ENCODE assay signal across 8 cellular contexts in the genomic region with DNA sequence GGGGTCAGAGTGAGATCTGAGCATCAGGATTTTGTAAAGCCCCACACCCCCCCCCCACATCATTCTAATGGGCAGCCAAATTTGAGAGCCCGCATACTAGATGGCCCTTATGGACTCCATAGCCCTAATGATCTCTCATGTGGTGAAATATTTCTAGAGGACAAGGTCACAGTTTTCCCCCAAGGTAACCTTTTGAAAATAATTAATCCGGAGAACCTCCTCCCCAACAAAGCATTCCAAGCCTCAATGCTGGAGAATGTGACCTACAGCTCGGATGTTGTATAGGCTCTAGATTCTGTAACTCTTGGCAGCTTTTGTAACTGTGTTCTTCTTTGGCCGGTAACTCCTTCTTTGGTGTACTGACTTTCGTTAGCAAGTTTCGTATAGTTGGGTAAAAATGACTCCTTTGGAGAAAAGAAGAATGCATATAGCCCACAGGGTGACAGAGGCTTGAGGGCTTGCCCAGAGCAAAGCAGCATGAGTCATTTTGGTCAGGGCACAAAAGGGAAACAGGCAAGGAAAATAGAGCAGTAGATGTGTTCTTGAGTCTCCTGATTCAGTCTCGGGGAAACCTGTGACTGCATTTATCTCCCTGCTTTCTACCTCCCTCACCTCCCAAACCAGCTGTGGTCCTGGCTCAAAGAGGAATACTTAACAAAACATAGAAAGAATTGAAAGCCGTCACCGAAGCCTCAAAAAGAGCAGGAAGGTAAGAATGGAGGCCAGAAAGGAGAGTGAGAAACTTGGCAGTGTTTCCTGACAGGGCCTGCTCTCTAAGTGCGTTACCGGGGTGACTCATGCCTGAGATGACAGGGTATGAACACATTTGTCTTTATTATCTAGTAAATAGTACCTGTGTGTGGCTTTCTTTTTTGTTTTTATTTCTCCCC. TPM values are rescaled to one million over a fixed set of nuclear protein-coding genes. Genes with fewer than 3 reads are reported as not detected.
A peak's percentile ranks its signal among the peaks of the same experiment; 100 is the strongest.
DNase-seq lines count a peak whose midpoint lies in the region; ATAC-seq, FAIRE-seq and TF ChIP-seq lines count a peak whose summit lies in the region.

No MANE protein-coding gene starts in this region.

- no peaks in the 10 kb centered on the region for H3K9me1 ChIP-seq in K562 (ENCODE audit: control insufficient read depth, insufficient read depth, low read length)

- CTCF ChIA-PET in K562 (lab: Yijun Ruan, JAX; ENCODE audit: low intra/inter-chr PET ratio): no interaction called here

- 33% methylated on average over 11 of the region's 11 CpGs for WGBS in K562 (ENCODE audit: insufficient coverage, low coverage, missing lambda C conversion rate)

- no peaks in the 10 kb centered on the region for H3K79me2 ChIP-seq in K562 (ENCODE audit: control insufficient read depth, insufficient read depth, low read length)

- in situ Hi-C loops in K562 (cut with MboI): no loop called here

- TF ChIP-seq CTCF in K562 (IDR thresholded peaks at IDR 0.05 in 2 of 3, conservative IDR thresholded peaks at IDR 0.05 in 1 of 3; ENCODE audit: insufficient read depth in 2 of 3, low read depth in 1 of 3, low read length in 3 of 3): no peak

- H4K20me1 ChIP-seq in K562 (replicated peaks; ENCODE audit: control insufficient read depth, insufficient read depth, low read length): no peaks in the 10 kb centered on the region

- H3K9me3 ChIP-seq in K562 (replicated peaks; ENCODE audit: control insufficient read depth, insufficient read depth, low read depth, low read length): no peaks in the 10 kb centered on the region
- H3K9me3 ChIP-seq in neuron (ENCODE audit: low read length): no peaks in the 10 kb centered on the region

- DNase-seq in stimulated activated CD4-positive, alpha-beta T cell treated with anti-CD3 and anti-CD28 coated beads, Interleukin-15, amount 100 ng/mL, for 24 hours: peak; percentile 49
- no peak for DNase-seq in stimulated activated CD4-positive, alpha-beta T cell treated with anti-CD3 and anti-CD28 coated beads, Interleukin-4, amount 100 ng/mL, for 4 hours
- peak; percentile 98 for DNase-seq in NCI-H69 (lab: John Stamatoyannopoulos, UW)
- DNase-seq in K562 (ENCODE audit: extremely low read depth in 1 of 4, low spot score in 3 of 4): peak in 2 of 4 experiments; percentile 27 to 51
- DNase-seq in T-helper 9 cell: no peak
- DNase-seq in cerebellum (ENCODE audit: low spot score): no peak

- H2AFZ ChIP-seq in K562 (ENCODE audit: low read depth, low read length) (peak overlapping the region; percentile 81), neuron (ENCODE audit: low read depth, low read length) (peak overlapping the region; percentile 41)

- peak; percentile 73 for ATAC-seq in K562
- no peak for ATAC-seq in GM19452 (IDR thresholded peaks at IDR 0.05; ENCODE audit: unreplicated experiment)

- intact Hi-C loops in K562 (cut with micrococcal nuclease): no loop called here

- H3K36me3 ChIP-seq in K562 (ENCODE audit: control insufficient read depth, insufficient read depth, low read length) (no peaks in the 10 kb centered on the region), neuron (ENCODE audit: insufficient read depth, low read length) (no peaks in the 10 kb centered on the region)

- peak overlapping the region; percentile 65 for H3K4me2 ChIP-seq in K562 (ENCODE audit: insufficient read depth, low read length)

- POLR2A ChIA-PET in K562 (lab: Yijun Ruan, JAX): interaction anchor here (0.6 to 2.7 kb wide), 4 partner anchors 7 to 22 kb away, joined by 3 to 11 read pairs (median 3); partner anchors contain the start of gene XPA

- no peak for TF ChIP-seq RAD21 in K562 (CRISPR knock-in tag; conservative IDR thresholded peaks at IDR 0.05 in 1 of 2, IDR thresholded peaks at IDR 0.05 in 1 of 2)

- H3K4me1 ChIP-seq in K562 (replicated peaks in 1 of 2; ENCODE audit: control insufficient read depth in 2 of 2, insufficient read depth in 2 of 2, low read length in 2 of 2) (peaks cover 4 to 13% of the 10 kb centered on the region in 2 experiments; a peak in 4 of 5 replicates), neuron (ENCODE audit: insufficient read depth, low read length) (peaks cover 8% of the 10 kb centered on the region)

- H3K27me3 ChIP-seq in K562 (ENCODE audit: control insufficient read depth in 2 of 2, insufficient read depth in 2 of 2, low read length in 2 of 2) (peaks cover 0 to 4% of the 10 kb centered on the region in 2 experiments; a peak in 1 of 5 replicates), neuron (ENCODE audit: insufficient read depth, low read length) (peaks cover 40% of the 10 kb centered on the region)

- TF ChIP-seq EP300 in K562 (IDR thresholded peaks at IDR 0.05; ENCODE audit: low read length): no peak

- no peak overlapping the region for H3K9ac ChIP-seq in K562 (ENCODE audit: insufficient read depth in 1 of 2, low read depth in 2 of 2, low read length in 2 of 2)

- FAIRE-seq in K562 (lab: Jason Lieb, UNC): peak; percentile 67

- no TSS peak for BruUV-seq in K562 (replicated peaks; lab: Mats Ljungman, UMichigan)

- H3K4me3 ChIP-seq in K562: no peak overlapping the region
- H3K4me3 ChIP-seq in neuron (ENCODE audit: low read length): no peak overlapping the region

- TF ChIP-seq POLR2A in K562 (conservative IDR thresholded peaks at IDR 0.05): no peak

- no peak overlapping the region; the same call in 2 of the 3 replicates for H3K27ac ChIP-seq in K562 (ENCODE audit: extremely low read depth, low read depth, low read length)

TF ChIP-seq in K562, 482 proteins besides CTCF, POLR2A, EP300 and RAD21 (continues in another document):
- TF ChIP-seq JUN (IDR thresholded peaks at IDR 0.05; ENCODE audit: borderline replicate concordance, low read depth, low read length) (peak; percentile 20; the same call in 1 of the 2 replicates), JUN (CRISPR knock-in tag; IDR thresholded peaks at IDR 0.05; ENCODE audit: borderline replicate concordance) (no peak), FOSL1 (tag; conservative IDR thresholded peaks at IDR 0.05) (peak; percentile 92), ERF (CRISPR knock-in tag; IDR thresholded peaks at IDR 0.05) (no peak), HDAC6 (IDR thresholded peaks at IDR 0.05; ENCODE audit: low read depth, low read length) (no peak), SRF (CRISPR knock-in tag; IDR thresholded peaks at IDR 0.05) (peak in 1 of 2 experiments; percentile 48; a peak in 1 of 4 replicates)
- TF ChIP-seq, protein P1, sequence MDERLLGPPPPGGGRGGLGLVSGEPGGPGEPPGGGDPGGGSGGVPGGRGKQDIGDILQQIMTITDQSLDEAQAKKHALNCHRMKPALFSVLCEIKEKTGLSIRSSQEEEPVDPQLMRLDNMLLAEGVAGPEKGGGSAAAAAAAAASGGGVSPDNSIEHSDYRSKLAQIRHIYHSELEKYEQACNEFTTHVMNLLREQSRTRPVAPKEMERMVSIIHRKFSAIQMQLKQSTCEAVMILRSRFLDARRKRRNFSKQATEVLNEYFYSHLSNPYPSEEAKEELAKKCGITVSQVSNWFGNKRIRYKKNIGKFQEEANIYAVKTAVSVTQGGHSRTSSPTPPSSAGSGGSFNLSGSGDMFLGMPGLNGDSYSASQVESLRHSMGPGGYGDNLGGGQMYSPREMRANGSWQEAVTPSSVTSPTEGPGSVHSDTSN (CRISPR knock-in tag; IDR thresholded peaks at IDR 0.05; ENCODE audit: low read depth): no peak
- TF ChIP-seq, protein P1 (tag; conservative IDR thresholded peaks at IDR 0.05; ENCODE audit: low read depth): 0 out of 2 replicates have a peak, but pooled peaks have one; percentile 11
- TF ChIP-seq, protein P2, sequence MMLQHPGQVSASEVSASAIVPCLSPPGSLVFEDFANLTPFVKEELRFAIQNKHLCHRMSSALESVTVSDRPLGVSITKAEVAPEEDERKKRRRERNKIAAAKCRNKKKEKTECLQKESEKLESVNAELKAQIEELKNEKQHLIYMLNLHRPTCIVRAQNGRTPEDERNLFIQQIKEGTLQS (IDR thresholded peaks at IDR 0.05): peak; percentile 89
- TF ChIP-seq, protein P2 (CRISPR knock-in tag; conservative IDR thresholded peaks at IDR 0.05): no peak

RNA-seq across cellular contexts. Expression of gene XPA, which starts 6.5 kb away (rescaled TPM):
- total RNA-seq in K562 (2011; cell fraction: chromatin; rRNA removed; ENCODE audit: low replicate concordance): 2.1 and 9.3 TPM in 2 replicates
- total RNA-seq in K562 (2011; cell fraction: nucleolus; rRNA removed): 1.8 and 2.0 TPM in 2 replicates
- 8.0 and 16.4 TPM in 2 replicates for total RNA-seq in K562 (2011; cell fraction: nucleoplasm; rRNA removed)
- 16.8 and 17.7 TPM in 2 replicates for total RNA-seq in K562 (2014; rRNA removed)
- 16.7 and 18.2 TPM in 2 replicates for total RNA-seq in K562 (2014; rRNA removed; fragmentation: Illumina TruSeq; extraction: Trizol)
- 17.2 and 18.0 TPM in 2 replicates for total RNA-seq in K562 (2015; rRNA removed; fragmentation: Illumina TruSeq; extraction: Trizol)
- 11.4 and 13.6 TPM in 2 replicates for total RNA-seq in K562 (2021)
- 5.1 and 5.9 TPM in 2 replicates for polyA plus RNA-seq in K562 (2011; rRNA removed)
- 0.85 and 1.3 TPM in 2 replicates for polyA plus RNA-seq in K562 (2011; cell fraction: cytosol; rRNA removed)
- 4.1 and 5.3 TPM in 2 replicates for polyA plus RNA-seq in K562 (2011; cell fraction: nucleus; rRNA removed)
- 14.2 and 14.4 TPM in 2 replicates for polyA plus RNA-seq in K562 (2012)
- polyA plus RNA-seq in K562 (2014; fragmentation: Illumina TruSeq; extraction: Trizol): 12.3 and 14.1 TPM in 2 replicates
- 1 to 10 TPM; 5.1 to 5.5 TPM for polyA plus RNA-seq in K562 (2014; fragmentation: Nextera tagmentation; extraction: Ambion mirVana)
- 15.2 and 18.2 TPM in 2 replicates for polyA plus RNA-seq in K562 (2014; rRNA removed)
- polyA minus RNA-seq in K562 (2011; rRNA and poly(A)+ RNA removed): 6.3 and 6.4 TPM in 2 replicates
- polyA minus RNA-seq in K562 (2011; cell fraction: cytosol; rRNA and poly(A)+ RNA removed): 1.7 and 1.9 TPM in 2 replicates
- 6.3 and 9.3 TPM in 2 replicates for polyA minus RNA-seq in K562 (2011; cell fraction: nucleus; rRNA and poly(A)+ RNA removed)
- 22.0 TPM for total RNA-seq in cerebellum

Comparison
In these comparisons a context has a peak if more than half of its experiments do, and no peak if none do; other contexts are left out.
1. DNase-seq: peak in stimulated activated CD4-positive, alpha-beta T cell treated with anti-CD3 and anti-CD28 coated beads, Interleukin-15, amount 100 ng/mL, for 24 hours (single experiment) and NCI-H69 (single experiment); none in stimulated activated CD4-positive, alpha-beta T cell treated with anti-CD3 and anti-CD28 coated beads, Interleukin-4, amount 100 ng/mL, for 4 hours (0 of 2), T-helper 9 cell (single experiment) and cerebellum (single experiment).